ENCODE assay signal across 8 cellular contexts in genomic region chr7:38105874-38106483, GRCh38.
DNase-seq lines count a peak whose midpoint lies in the region; ATAC-seq, FAIRE-seq and TF ChIP-seq lines count a peak whose summit lies in the region.

No MANE protein-coding gene starts in this region.

- no peaks in the 10 kb centered on the region for H3K9me3 ChIP-seq in K562 (replicated peaks; ENCODE audit: control insufficient read depth, insufficient read depth, low read depth, low read length)

- no peak overlapping the region for H3K27ac ChIP-seq in K562 (ENCODE audit: extremely low read depth, low read depth, low read length)

- ATAC-seq in HG03175 (IDR thresholded peaks at IDR 0.05; ENCODE audit: unreplicated experiment) (peak; percentile 75), K562 (peak; percentile 86)
- peak; percentile 65 for ATAC-seq in stimulated activated naive CD8-positive, alpha-beta T cell treated with anti-CD3 and anti-CD28 coated beads, Interleukin-15, amount 100 ng/mL, for 72 hours

- FAIRE-seq in K562 (lab: Jason Lieb, UNC) = peak; percentile 84

- H3K9me3 Mint-ChIP-seq in immature natural killer cell = no peaks in the 10 kb centered on the region
- H3K9me3 Mint-ChIP-seq in stimulated activated naive CD8-positive, alpha-beta T cell treated with anti-CD3 and anti-CD28 coated beads, Interleukin-15, amount 100 ng/mL, for 72 hours = peaks cover 0 to 3% of the 10 kb centered on the region in 2 donors

- DNase-seq in AG09319 (ENCODE audit: extremely low read depth, low read depth) (no peak), NCI-H82 treated with DMSO at 0.1 percent for 48 hours (lab: John Stamatoyannopoulos, UW; ENCODE audit: unreplicated experiment) (peak; percentile 30), K562 (ENCODE audit: extremely low read depth in 1 of 4, low spot score in 3 of 4) (peak; percentile 42 to 53 (median 50)), immature natural killer cell (peak; percentile 51 to 61 (median 51))
- no peak for DNase-seq in stimulated activated naive CD8-positive, alpha-beta T cell treated with anti-CD3 and anti-CD28 coated beads, Interleukin-15, amount 100 ng/mL, for 72 hours
- no peak for DNase-seq in activated effector memory CD4-positive, alpha-beta T cell treated with anti-CD3 and anti-CD28 coated beads, Interleukin-2, amount 50 U/mL, for 16 hours

- H3K4me3 ChIP-seq in K562 = no peak overlapping the region

- TF ChIP-seq CTCF in AG09319 (IDR thresholded peaks at IDR 0.05; ENCODE audit: low read depth, low read length) (peak; percentile 58), GM12872 (IDR thresholded peaks at IDR 0.05; ENCODE audit: insufficient read depth, low read depth, low read length) (peak; percentile 66; the same call in 2 of the 3 replicates), K562 (IDR thresholded peaks at IDR 0.05 in 2 of 3, conservative IDR thresholded peaks at IDR 0.05 in 1 of 3; ENCODE audit: insufficient read depth in 2 of 3, low read depth in 1 of 3, low read length in 3 of 3) (peak; percentile 64 to 67 (median 65))

- no peak overlapping the region for H3K4me2 ChIP-seq in K562 (ENCODE audit: insufficient read depth, low read length)

- TF ChIP-seq POLR2A in K562 (conservative IDR thresholded peaks at IDR 0.05) = no peak

- no peak overlapping the region for H3K9ac ChIP-seq in K562 (ENCODE audit: insufficient read depth in 1 of 2, low read depth in 2 of 2, low read length in 2 of 2)

- no peaks in the 10 kb centered on the region for H3K79me2 ChIP-seq in K562 (ENCODE audit: control insufficient read depth, insufficient read depth, low read length)

- no peaks in the 10 kb centered on the region for H3K36me3 ChIP-seq in K562 (ENCODE audit: control insufficient read depth, insufficient read depth, low read length)

- no peaks in the 10 kb centered on the region for H3K4me1 Mint-ChIP-seq in immature natural killer cell
- H3K4me1 Mint-ChIP-seq in stimulated activated naive CD8-positive, alpha-beta T cell treated with anti-CD3 and anti-CD28 coated beads, Interleukin-15, amount 100 ng/mL, for 72 hours = no peaks in the 10 kb centered on the region

- H3K27ac Mint-ChIP-seq in immature natural killer cell = no peak overlapping the region
- H3K27ac Mint-ChIP-seq in stimulated activated naive CD8-positive, alpha-beta T cell treated with anti-CD3 and anti-CD28 coated beads, Interleukin-15, amount 100 ng/mL, for 72 hours = no peak overlapping the region

- POLR2A ChIA-PET in K562 (lab: Yijun Ruan, JAX) = no interaction called here

- no peaks in the 10 kb centered on the region for H3K36me3 Mint-ChIP-seq in immature natural killer cell

- in situ Hi-C loops in K562 (cut with MboI) = loop anchor here (5.0 to 10.0 kb wide), 2 partner anchors 116 to 229 kb away; no protein-coding TSS in a partner anchor

- H3K27me3 ChIP-seq in K562 (ENCODE audit: control insufficient read depth in 2 of 2, insufficient read depth in 2 of 2, low read length in 2 of 2) = no peaks in the 10 kb centered on the region

- CTCF ChIA-PET in K562 (lab: Yijun Ruan, JAX; ENCODE audit: low intra/inter-chr PET ratio) = interaction anchor here (0.6 to 5.8 kb wide), 6 partner anchors 109 to 269 kb away, joined by 3 to 63 read pairs (median 4); partner anchors contain the start of gene EPDR1

- WGBS in K562 (ENCODE audit: insufficient coverage, low coverage, missing lambda C conversion rate) = 2% methylated on average over 5 of the region's 5 CpGs

- H3K4me3 Mint-ChIP-seq in immature natural killer cell = no peak overlapping the region
- H3K4me3 Mint-ChIP-seq in stimulated activated naive CD8-positive, alpha-beta T cell treated with anti-CD3 and anti-CD28 coated beads, Interleukin-15, amount 100 ng/mL, for 72 hours = no peak overlapping the region

- no peak overlapping the region for H2AFZ ChIP-seq in K562 (ENCODE audit: low read depth, low read length)

- no peaks in the 10 kb centered on the region for H3K9me1 ChIP-seq in K562 (ENCODE audit: control insufficient read depth, insufficient read depth, low read length)

- intact Hi-C loops in K562 (cut with micrococcal nuclease) = loop anchor here (1.0 to 5.0 kb wide), 4 partner anchors 73 to 266 kb away; partner anchors contain the start of gene STARD3NL

- H3K4me1 ChIP-seq in K562 (replicated peaks in 1 of 2; ENCODE audit: control insufficient read depth in 2 of 2, insufficient read depth in 2 of 2, low read length in 2 of 2) = no peaks in the 10 kb centered on the region

- TF ChIP-seq EP300 in K562 (IDR thresholded peaks at IDR 0.05; ENCODE audit: low read length) = no peak

- no peaks in the 10 kb centered on the region for H4K20me1 ChIP-seq in K562 (replicated peaks; ENCODE audit: control insufficient read depth, insufficient read depth, low read length)

- BruUV-seq in K562 (replicated peaks; lab: Mats Ljungman, UMichigan) = no TSS peak

- TF ChIP-seq RAD21 in K562 (CRISPR knock-in tag; conservative IDR thresholded peaks at IDR 0.05 in 1 of 2, IDR thresholded peaks at IDR 0.05 in 1 of 2) = peak; percentile 49 to 70

- H3K27me3 Mint-ChIP-seq in immature natural killer cell (ENCODE audit: low read depth in 3 of 3) = peaks cover 0 to 3% (median 0%) of the 10 kb centered on the region in 3 donors
- H3K27me3 Mint-ChIP-seq in stimulated activated naive CD8-positive, alpha-beta T cell treated with anti-CD3 and anti-CD28 coated beads, Interleukin-15, amount 100 ng/mL, for 72 hours = no peaks in the 10 kb centered on the region

TF ChIP-seq in K562, 482 proteins besides CTCF, POLR2A, EP300 and RAD21:
- TF ChIP-seq DACH1 (IDR thresholded peaks at IDR 0.05; ENCODE audit: partially characterized antibody) (no peak), MITF (IDR thresholded peaks at IDR 0.05) (no peak), ZNF311 (CRISPR knock-in tag; IDR thresholded peaks at IDR 0.05) (no peak), TFAM (CRISPR knock-in tag; conservative IDR thresholded peaks at IDR 0.05) (no peak), SMC3 (conservative IDR thresholded peaks at IDR 0.05; ENCODE audit: insufficient read depth, low read depth, low read length) (peak; percentile 37; the same call in 1 of the 2 replicates), KLF13 (tag; IDR thresholded peaks at IDR 0.05; ENCODE audit: borderline replicate concordance, low read depth) (no peak), EP400 (IDR thresholded peaks at IDR 0.05) (no peak), ATF1 (CRISPR knock-in tag; IDR thresholded peaks at IDR 0.05) (no peak), ATF1 (tag; IDR thresholded peaks at IDR 0.05) (no peak)

Comparison
In these comparisons a context has a peak if more than half of its experiments do, and no peak if none do; other contexts are left out.
1. DNase-seq: peak in NCI-H82 treated with DMSO at 0.1 percent for 48 hours (single experiment), K562 (4 of 4) and immature natural killer cell (3 of 3); none in AG09319 (single experiment), stimulated activated naive CD8-positive, alpha-beta T cell treated with anti-CD3 and anti-CD28 coated beads, Interleukin-15, amount 100 ng/mL, for 72 hours (0 of 2) and activated effector memory CD4-positive, alpha-beta T cell treated with anti-CD3 and anti-CD28 coated beads, Interleukin-2, amount 50 U/mL, for 16 hours (single experiment).
2. Peak in every context shown above with its lines, with median percentiles within 50 percentile points of each other: CTCF ChIP-seq and ATAC-seq.